In the genomic region with DNA sequence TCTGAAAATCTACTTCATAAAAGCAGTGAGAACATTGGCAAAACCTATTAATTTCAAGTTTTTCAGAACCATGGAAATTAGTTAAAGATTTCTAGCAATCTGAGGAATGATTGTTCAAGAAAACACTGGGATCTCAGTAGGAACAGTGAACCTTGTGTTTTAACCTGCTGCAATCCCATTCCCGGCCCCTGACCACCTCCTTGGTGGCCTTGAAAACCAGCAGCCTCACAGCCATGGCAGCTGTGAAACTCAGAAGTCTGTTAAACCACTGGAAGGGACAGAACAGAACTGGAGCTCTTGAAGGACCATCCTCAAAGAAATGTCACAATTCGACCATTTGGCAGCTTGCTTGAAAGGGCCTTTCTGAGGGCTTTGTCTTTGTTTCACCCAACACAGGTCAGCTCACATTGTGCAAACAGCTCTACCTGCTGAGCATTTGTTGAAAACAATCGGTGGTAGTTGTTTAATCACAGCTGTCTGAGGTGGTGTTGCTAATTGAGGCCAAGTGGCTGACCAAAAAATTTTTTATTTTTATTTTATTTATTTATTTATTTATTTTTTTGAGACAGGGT, we compare ENCODE assay signal across 1 cellular context.
TF ChIP-seq lines count a peak whose summit lies in the region.

No MANE protein-coding gene starts in this region.

TF ChIP-seq in H1, 55 proteins besides CTCF, POLR2A, EP300 and RAD21:
- TF ChIP-seq CEBPB (IDR thresholded peaks at IDR 0.05; ENCODE audit: low read depth, low read length) (0 out of 2 replicates have a peak, but pooled peaks have one; percentile 64), NANOG (IDR thresholded peaks at IDR 0.05; ENCODE audit: insufficient read depth, low read depth, low read length, poor library complexity, severe bottlenecking) (peak; percentile 82), BCL11A (IDR thresholded peaks at IDR 0.05; ENCODE audit: low read depth in 2 of 2, low read length in 2 of 2) (peak in 1 of 2 experiments; percentile 61), RFX5 (IDR thresholded peaks at IDR 0.05; ENCODE audit: borderline replicate concordance, low read depth, low read length) (no peak)
